Comparison of ENCODE assay signal across 1 cellular context in genomic region chr10:17644485-17644964, GRCh38.
TF ChIP-seq lines count a peak whose summit lies in the region.

No MANE protein-coding gene starts in this region.

TF ChIP-seq in HepG2, 621 proteins besides CTCF, POLR2A, EP300 and RAD21 (continues in another document):
- TF ChIP-seq ZNF44 (CRISPR knock-in tag; IDR thresholded peaks at IDR 0.05) (no peak), ZNF687 (CRISPR knock-in tag; IDR thresholded peaks at IDR 0.05) (0 out of 2 replicates have a peak, but pooled peaks have one; percentile 2), ZNF280D (CRISPR knock-in tag; IDR thresholded peaks at IDR 0.05) (peak; percentile 69; the same call in 1 of the 2 replicates), ZBED4 (CRISPR knock-in tag; IDR thresholded peaks at IDR 0.05; ENCODE audit: borderline replicate concordance) (no peak), AGO2 (optimal IDR thresholded peaks at IDR 0.05; ENCODE audit: low read depth, low read length) (no peak), SNAPC5 (CRISPR knock-in tag; IDR thresholded peaks at IDR 0.05; ENCODE audit: borderline replicate concordance) (no peak), IKZF1 (IDR thresholded peaks at IDR 0.05) (no peak), ATM (IDR thresholded peaks at IDR 0.05; ENCODE audit: borderline replicate concordance) (no peak), HHEX (CRISPR knock-in tag; IDR thresholded peaks at IDR 0.05) (no peak), ETV6 (CRISPR knock-in tag; conservative IDR thresholded peaks at IDR 0.05) (no peak), ZNF33A (CRISPR knock-in tag; IDR thresholded peaks at IDR 0.05; ENCODE audit: borderline replicate concordance) (no peak), CREBL2 (CRISPR knock-in tag; IDR thresholded peaks at IDR 0.05; ENCODE audit: borderline replicate concordance) (no peak), NAIF1 (CRISPR knock-in tag; IDR thresholded peaks at IDR 0.05; ENCODE audit: borderline replicate concordance) (no peak), PRMT3 (CRISPR knock-in tag; IDR thresholded peaks at IDR 0.05; ENCODE audit: borderline replicate concordance, low read depth) (no peak), MZF1 (CRISPR knock-in tag; IDR thresholded peaks at IDR 0.05; ENCODE audit: borderline replicate concordance) (no peak), CBX1 (IDR thresholded peaks at IDR 0.05; ENCODE audit: low read depth) (peak; percentile 11), ZNF710 (CRISPR knock-in tag; IDR thresholded peaks at IDR 0.05; ENCODE audit: borderline replicate concordance) (0 out of 2 replicates have a peak, but pooled peaks have one; percentile 3), MEIS1 (CRISPR knock-in tag; IDR thresholded peaks at IDR 0.05; ENCODE audit: borderline replicate concordance) (no peak), NFE2L2 (IDR thresholded peaks at IDR 0.05; ENCODE audit: low read length) (no peak), ZNF10 (CRISPR knock-in tag; IDR thresholded peaks at IDR 0.05; ENCODE audit: borderline replicate concordance, low read depth) (no peak), ATF6 (CRISPR knock-in tag; conservative IDR thresholded peaks at IDR 0.05) (no peak), ZNF75D (CRISPR knock-in tag; IDR thresholded peaks at IDR 0.05; ENCODE audit: borderline replicate concordance) (0 out of 2 replicates have a peak, but pooled peaks have one; percentile 61), ERF (CRISPR knock-in tag; IDR thresholded peaks at IDR 0.05) (no peak), BRF2 (CRISPR knock-in tag; IDR thresholded peaks at IDR 0.05) (no peak), ZNF839 (CRISPR knock-in tag; IDR thresholded peaks at IDR 0.05; ENCODE audit: borderline replicate concordance) (no peak), ZBTB42 (CRISPR knock-in tag; IDR thresholded peaks at IDR 0.05) (no peak), ZBTB8A (CRISPR knock-in tag; IDR thresholded peaks at IDR 0.05; ENCODE audit: borderline replicate concordance, low read depth) (no peak), ATF7-NPFF (CRISPR knock-in tag; IDR thresholded peaks at IDR 0.05; ENCODE audit: low read depth) (no peak), GZF1 (CRISPR knock-in tag; IDR thresholded peaks at IDR 0.05) (no peak), KAT8 (CRISPR knock-in tag; IDR thresholded peaks at IDR 0.05) (no peak), MAFF (IDR thresholded peaks at IDR 0.05; ENCODE audit: low read depth, low read length) (peak; percentile 72), IRF9 (CRISPR knock-in tag; IDR thresholded peaks at IDR 0.05; ENCODE audit: borderline replicate concordance) (0 out of 2 replicates have a peak, but pooled peaks have one; percentile 0), ZNF83 (CRISPR knock-in tag; IDR thresholded peaks at IDR 0.05; ENCODE audit: borderline replicate concordance) (no peak), ZNF281 (CRISPR knock-in tag; IDR thresholded peaks at IDR 0.05; ENCODE audit: borderline replicate concordance) (no peak), ZNF225 (CRISPR knock-in tag; IDR thresholded peaks at IDR 0.05) (peak; percentile 37; the same call in 1 of the 2 replicates), TMF1 (CRISPR knock-in tag; IDR thresholded peaks at IDR 0.05; ENCODE audit: low read depth) (no peak)
